ENCODE assay signal across 18 cellular contexts in genomic region chr6:130482645-130483390, GRCh38.
DNase-seq lines count a peak whose midpoint lies in the region; ATAC-seq and TF ChIP-seq lines count a peak whose summit lies in the region.
"Had no signal": no experiment of that assay in that cellular context is flagged by ENCODE, and none has a peak within 500 bp of the region (broad histone marks: within the 10 kb centered on the region; RNA-seq: fewer than 3 reads in every experiment).

No MANE protein-coding gene starts in this region.

- H3K27me3 ChIP-seq in brain microvascular endothelial cell (replicated peaks) = no peaks in the 10 kb centered on the region
- H3K27me3 ChIP-seq: right lobe of liver, tibial artery had no signal

- H3K36me3 ChIP-seq in brain microvascular endothelial cell (replicated peaks) = no peaks in the 10 kb centered on the region
- H3K36me3 ChIP-seq: right lobe of liver, tibial artery had no signal

- in situ Hi-C loops in brain microvascular endothelial cell (cut with HindIII; ENCODE audit: low pct_ligation_motif_present, low sequenced_read_pairs) = no loop called here

- H3K27ac Mint-ChIP-seq in activated CD4-positive, alpha-beta T cell treated with anti-CD3 and anti-CD28 coated beads, Interleukin-2, amount 10 ng/mL, durations not matched to agents 7 days and 5 days = peak overlapping the region; percentile 5
- H3K27ac Mint-ChIP-seq: activated T-helper 17 cell treated with anti-CD3 and anti-CD28 coated beads, Interleukin-2, amount 50 U/mL, for 72 hours; H9 had no signal

- no peak for ATAC-seq in GM21526 (IDR thresholded peaks at IDR 0.05; ENCODE audit: low FRiP score, unreplicated experiment)
- ATAC-seq: A549; activated T-helper 17 cell treated with anti-CD3 and anti-CD28 coated beads, Interleukin-2, amount 50 U/mL, for 72 hours; HepG2; right lobe of liver had no signal

- CTCF ChIA-PET in activated CD4-positive, alpha-beta T cell treated with anti-CD3 and anti-CD28 coated beads, Interleukin-2, amount 10 ng/mL, durations not matched to agents 7 days and 5 days (lab: Charles Lee) = interaction anchor here (0.7 kb wide), 1 partner anchor 48 kb away, joined by 4 read pairs; no protein-coding TSS in a partner anchor

- H3K4me3 Mint-ChIP-seq in activated CD4-positive, alpha-beta T cell treated with anti-CD3 and anti-CD28 coated beads, Interleukin-2, amount 10 ng/mL, durations not matched to agents 7 days and 5 days = no peak overlapping the region
- H3K4me3 Mint-ChIP-seq: H9 had no signal

- H3K27ac ChIP-seq in brain microvascular endothelial cell = peak overlapping the region; percentile 70
- H3K27ac ChIP-seq: A549, right lobe of liver, tibial artery had no signal

- DNase-seq in activated CD4-positive, alpha-beta T cell treated with anti-CD3 and anti-CD28 coated beads, Interleukin-2, amount 10 ng/mL, durations not matched to agents 7 days and 5 days = no peak
- DNase-seq in activated CD4-positive, alpha-beta T cell treated with anti-CD3 and anti-CD28 coated beads for 4 hours = no peak
- peak; percentile 49 for DNase-seq in LHCN-M2 (ENCODE audit: low read depth)
- peak; percentile 63 for DNase-seq in brain microvascular endothelial cell
- peak; percentile 47 for DNase-seq in skeletal muscle cell (ENCODE audit: low read depth)
- DNase-seq in HPDE6-E6E7 (ENCODE audit: extremely low spot score) = no peak
- DNase-seq in activated gamma-delta T cell (lab: John Stamatoyannopoulos, UW) = no peak
- DNase-seq: activated CD4-positive, CD25-positive, alpha-beta regulatory T cell treated with anti-CD3 and anti-CD28 coated beads, Interleukin-2, amount 50 U/mL, for 72 hours; DMS53; H9; immature natural killer cell; NCI-H2029 treated with DMSO at 0.1 percent for 48 hours; right lobe of liver; tibial artery had no signal

- H3K4me1 Mint-ChIP-seq in activated CD4-positive, alpha-beta T cell treated with anti-CD3 and anti-CD28 coated beads, Interleukin-2, amount 10 ng/mL, durations not matched to agents 7 days and 5 days = peaks cover 23% of the 10 kb centered on the region
- H3K4me1 Mint-ChIP-seq: H9 had no signal

- peaks cover 27% of the 10 kb centered on the region for H3K9me3 Mint-ChIP-seq in activated CD4-positive, alpha-beta T cell treated with anti-CD3 and anti-CD28 coated beads, Interleukin-2, amount 10 ng/mL, durations not matched to agents 7 days and 5 days

- POLR2A ChIA-PET in activated CD4-positive, alpha-beta T cell treated with anti-CD3 and anti-CD28 coated beads, Interleukin-2, amount 10 ng/mL, durations not matched to agents 7 days and 5 days (lab: Charles Lee) = no interaction called here

- no peaks in the 10 kb centered on the region for H3K27me3 Mint-ChIP-seq in activated CD4-positive, alpha-beta T cell treated with anti-CD3 and anti-CD28 coated beads, Interleukin-2, amount 10 ng/mL, durations not matched to agents 7 days and 5 days
- H3K27me3 Mint-ChIP-seq: activated T-helper 17 cell treated with anti-CD3 and anti-CD28 coated beads, Interleukin-2, amount 50 U/mL, for 72 hours had no signal

- TF ChIP-seq CTCF in brain microvascular endothelial cell (IDR thresholded peaks at IDR 0.05; ENCODE audit: low read depth, low read length, missing control alignments) = no peak

- H3K4me3 ChIP-seq in brain microvascular endothelial cell (ENCODE audit: low read depth, low read length) (no peak overlapping the region), skeletal muscle cell (ENCODE audit: low read depth, low read length) (no peak overlapping the region)
- H3K4me3 ChIP-seq: A549, right lobe of liver, tibial artery had no signal

- H3K36me3 Mint-ChIP-seq in activated CD4-positive, alpha-beta T cell treated with anti-CD3 and anti-CD28 coated beads, Interleukin-2, amount 10 ng/mL, durations not matched to agents 7 days and 5 days (ENCODE audit: low read depth) = peaks cover 24% of the 10 kb centered on the region

Comparison
In these comparisons a context has a peak if more than half of its experiments do, and no peak if none do; other contexts are left out.
1. DNase-seq: peak in LHCN-M2 (single experiment), brain microvascular endothelial cell (single experiment) and skeletal muscle cell (single experiment); none in activated CD4-positive, alpha-beta T cell treated with anti-CD3 and anti-CD28 coated beads, Interleukin-2, amount 10 ng/mL, durations not matched to agents 7 days and 5 days (single experiment), activated CD4-positive, alpha-beta T cell treated with anti-CD3 and anti-CD28 coated beads for 4 hours (0 of 2), HPDE6-E6E7 (single experiment) and activated gamma-delta T cell (single experiment).